ENCODE assay signal across 1 cellular context in the genomic region with DNA sequence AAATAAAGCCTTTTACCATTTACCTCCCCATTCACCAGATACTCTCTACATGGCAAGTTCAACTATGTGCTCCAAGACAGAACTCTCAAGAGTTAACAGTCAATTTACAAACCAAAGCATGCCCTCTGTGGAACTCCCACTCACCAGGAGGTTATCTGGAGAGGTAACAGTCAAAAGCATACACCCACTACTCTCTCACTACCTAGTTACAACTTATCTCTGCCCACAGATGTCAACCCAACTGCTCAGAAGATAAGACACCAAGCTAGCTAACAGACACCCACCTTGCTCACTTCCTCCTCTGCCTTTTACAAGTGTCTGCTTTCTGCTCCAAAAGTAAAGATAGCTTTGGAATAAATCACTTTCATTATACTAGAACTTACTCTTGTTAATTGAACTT.
TF ChIP-seq lines count a peak whose summit lies in the region.

No MANE protein-coding gene starts in this region.

TF ChIP-seq in K562, 482 proteins besides CTCF, POLR2A, EP300 and RAD21 (continued from another document and continues in another):
- TF ChIP-seq, protein P1, sequence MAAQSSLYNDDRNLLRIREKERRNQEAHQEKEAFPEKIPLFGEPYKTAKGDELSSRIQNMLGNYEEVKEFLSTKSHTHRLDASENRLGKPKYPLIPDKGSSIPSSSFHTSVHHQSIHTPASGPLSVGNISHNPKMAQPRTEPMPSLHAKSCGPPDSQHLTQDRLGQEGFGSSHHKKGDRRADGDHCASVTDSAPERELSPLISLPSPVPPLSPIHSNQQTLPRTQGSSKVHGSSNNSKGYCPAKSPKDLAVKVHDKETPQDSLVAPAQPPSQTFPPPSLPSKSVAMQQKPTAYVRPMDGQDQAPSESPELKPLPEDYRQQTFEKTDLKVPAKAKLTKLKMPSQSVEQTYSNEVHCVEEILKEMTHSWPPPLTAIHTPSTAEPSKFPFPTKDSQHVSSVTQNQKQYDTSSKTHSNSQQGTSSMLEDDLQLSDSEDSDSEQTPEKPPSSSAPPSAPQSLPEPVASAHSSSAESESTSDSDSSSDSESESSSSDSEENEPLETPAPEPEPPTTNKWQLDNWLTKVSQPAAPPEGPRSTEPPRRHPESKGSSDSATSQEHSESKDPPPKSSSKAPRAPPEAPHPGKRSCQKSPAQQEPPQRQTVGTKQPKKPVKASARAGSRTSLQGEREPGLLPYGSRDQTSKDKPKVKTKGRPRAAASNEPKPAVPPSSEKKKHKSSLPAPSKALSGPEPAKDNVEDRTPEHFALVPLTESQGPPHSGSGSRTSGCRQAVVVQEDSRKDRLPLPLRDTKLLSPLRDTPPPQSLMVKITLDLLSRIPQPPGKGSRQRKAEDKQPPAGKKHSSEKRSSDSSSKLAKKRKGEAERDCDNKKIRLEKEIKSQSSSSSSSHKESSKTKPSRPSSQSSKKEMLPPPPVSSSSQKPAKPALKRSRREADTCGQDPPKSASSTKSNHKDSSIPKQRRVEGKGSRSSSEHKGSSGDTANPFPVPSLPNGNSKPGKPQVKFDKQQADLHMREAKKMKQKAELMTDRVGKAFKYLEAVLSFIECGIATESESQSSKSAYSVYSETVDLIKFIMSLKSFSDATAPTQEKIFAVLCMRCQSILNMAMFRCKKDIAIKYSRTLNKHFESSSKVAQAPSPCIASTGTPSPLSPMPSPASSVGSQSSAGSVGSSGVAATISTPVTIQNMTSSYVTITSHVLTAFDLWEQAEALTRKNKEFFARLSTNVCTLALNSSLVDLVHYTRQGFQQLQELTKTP (IDR thresholded peaks at IDR 0.05; ENCODE audit: low read depth in 1 of 2, partially characterized antibody in 2 of 2) = peak; percentile 72 to 93
- TF ChIP-seq SMARCC2 (IDR thresholded peaks at IDR 0.05; ENCODE audit: low read depth) (peak; percentile 99), PTTG1 (tag; IDR thresholded peaks at IDR 0.05; ENCODE audit: low read depth) (peak; percentile 26; the same call in 1 of the 2 replicates), ETV6 (IDR thresholded peaks at IDR 0.05; ENCODE audit: borderline replicate concordance in 1 of 2, low read depth in 2 of 2, low read length in 1 of 2) (peak; percentile 29 to 89; a peak in 2 of 4 replicates), ETV6 (CRISPR knock-in tag; IDR thresholded peaks at IDR 0.05; ENCODE audit: borderline replicate concordance) (no peak), EP400 (IDR thresholded peaks at IDR 0.05) (peak; percentile 71), ZNF253 (CRISPR knock-in tag; conservative IDR thresholded peaks at IDR 0.05) (no peak), RUNX1 (IDR thresholded peaks at IDR 0.05; ENCODE audit: low read depth) (peak; percentile 94), NRF1 (conservative IDR thresholded peaks at IDR 0.05 in 1 of 2, IDR thresholded peaks at IDR 0.05 in 1 of 2) (0 out of 4 replicates have a peak, but pooled peaks have one; percentile 15 to 30), NR2C2 (CRISPR knock-in tag; IDR thresholded peaks at IDR 0.05) (no peak), NR2C2 (tag; IDR thresholded peaks at IDR 0.05) (peak; percentile 59; the same call in 1 of the 2 replicates), SP1 (CRISPR knock-in tag; IDR thresholded peaks at IDR 0.05) (peak; percentile 70), E2F3 (CRISPR knock-in tag; IDR thresholded peaks at IDR 0.05) (0 out of 2 replicates have a peak, but pooled peaks have one; percentile 16), MTF1 (CRISPR knock-in tag; IDR thresholded peaks at IDR 0.05; ENCODE audit: borderline replicate concordance) (no peak), HEY1 (CRISPR knock-in tag; IDR thresholded peaks at IDR 0.05; ENCODE audit: borderline replicate concordance) (peak; percentile 88; the same call in 1 of the 2 replicates), ZKSCAN3 (CRISPR knock-in tag; IDR thresholded peaks at IDR 0.05) (no peak), ZNF79 (CRISPR knock-in tag; IDR thresholded peaks at IDR 0.05; ENCODE audit: low read depth) (0 out of 2 replicates have a peak, but pooled peaks have one; percentile 38), ZNF584 (CRISPR knock-in tag; IDR thresholded peaks at IDR 0.05; ENCODE audit: low read depth) (peak; percentile 96), ZNF197 (CRISPR knock-in tag; IDR thresholded peaks at IDR 0.05; ENCODE audit: low read depth) (peak; percentile 96), ETV5 (CRISPR knock-in tag; IDR thresholded peaks at IDR 0.05; ENCODE audit: low read depth) (peak; percentile 90), COPS2 (conservative IDR thresholded peaks at IDR 0.05) (no peak), NONO (IDR thresholded peaks at IDR 0.05; ENCODE audit: low read depth in 2 of 2, low read length in 1 of 2) (peak in 1 of 2 experiments; percentile 97; a peak in 2 of 4 replicates), CREB1 (IDR thresholded peaks at IDR 0.05) (peak; percentile 87), CREB1 (CRISPR knock-in tag; IDR thresholded peaks at IDR 0.05) (no peak), TAF7 (tag; IDR thresholded peaks at IDR 0.05) (no peak)
- TF ChIP-seq, protein P2, sequence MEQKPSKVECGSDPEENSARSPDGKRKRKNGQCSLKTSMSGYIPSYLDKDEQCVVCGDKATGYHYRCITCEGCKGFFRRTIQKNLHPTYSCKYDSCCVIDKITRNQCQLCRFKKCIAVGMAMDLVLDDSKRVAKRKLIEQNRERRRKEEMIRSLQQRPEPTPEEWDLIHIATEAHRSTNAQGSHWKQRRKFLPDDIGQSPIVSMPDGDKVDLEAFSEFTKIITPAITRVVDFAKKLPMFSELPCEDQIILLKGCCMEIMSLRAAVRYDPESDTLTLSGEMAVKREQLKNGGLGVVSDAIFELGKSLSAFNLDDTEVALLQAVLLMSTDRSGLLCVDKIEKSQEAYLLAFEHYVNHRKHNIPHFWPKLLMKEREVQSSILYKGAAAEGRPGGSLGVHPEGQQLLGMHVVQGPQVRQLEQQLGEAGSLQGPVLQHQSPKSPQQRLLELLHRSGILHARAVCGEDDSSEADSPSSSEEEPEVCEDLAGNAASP (IDR thresholded peaks at IDR 0.05) = no peak
- TF ChIP-seq, protein P3, sequence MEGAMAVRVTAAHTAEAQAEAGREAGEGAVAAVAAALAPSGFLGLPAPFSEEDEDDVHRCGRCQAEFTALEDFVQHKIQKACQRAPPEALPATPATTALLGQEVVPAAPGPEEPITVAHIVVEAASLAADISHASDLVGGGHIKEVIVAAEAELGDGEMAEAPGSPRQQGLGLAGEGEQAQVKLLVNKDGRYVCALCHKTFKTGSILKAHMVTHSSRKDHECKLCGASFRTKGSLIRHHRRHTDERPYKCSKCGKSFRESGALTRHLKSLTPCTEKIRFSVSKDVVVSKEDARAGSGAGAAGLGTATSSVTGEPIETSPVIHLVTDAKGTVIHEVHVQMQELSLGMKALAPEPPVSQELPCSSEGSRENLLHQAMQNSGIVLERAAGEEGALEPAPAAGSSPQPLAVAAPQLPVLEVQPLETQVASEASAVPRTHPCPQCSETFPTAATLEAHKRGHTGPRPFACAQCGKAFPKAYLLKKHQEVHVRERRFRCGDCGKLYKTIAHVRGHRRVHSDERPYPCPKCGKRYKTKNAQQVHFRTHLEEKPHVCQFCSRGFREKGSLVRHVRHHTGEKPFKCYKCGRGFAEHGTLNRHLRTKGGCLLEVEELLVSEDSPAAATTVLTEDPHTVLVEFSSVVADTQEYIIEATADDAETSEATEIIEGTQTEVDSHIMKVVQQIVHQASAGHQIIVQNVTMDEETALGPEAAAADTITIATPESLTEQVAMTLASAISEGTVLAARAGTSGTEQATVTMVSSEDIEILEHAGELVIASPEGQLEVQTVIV (CRISPR knock-in tag; IDR thresholded peaks at IDR 0.05; ENCODE audit: borderline replicate concordance) = no peak
- TF ChIP-seq, protein P4, sequence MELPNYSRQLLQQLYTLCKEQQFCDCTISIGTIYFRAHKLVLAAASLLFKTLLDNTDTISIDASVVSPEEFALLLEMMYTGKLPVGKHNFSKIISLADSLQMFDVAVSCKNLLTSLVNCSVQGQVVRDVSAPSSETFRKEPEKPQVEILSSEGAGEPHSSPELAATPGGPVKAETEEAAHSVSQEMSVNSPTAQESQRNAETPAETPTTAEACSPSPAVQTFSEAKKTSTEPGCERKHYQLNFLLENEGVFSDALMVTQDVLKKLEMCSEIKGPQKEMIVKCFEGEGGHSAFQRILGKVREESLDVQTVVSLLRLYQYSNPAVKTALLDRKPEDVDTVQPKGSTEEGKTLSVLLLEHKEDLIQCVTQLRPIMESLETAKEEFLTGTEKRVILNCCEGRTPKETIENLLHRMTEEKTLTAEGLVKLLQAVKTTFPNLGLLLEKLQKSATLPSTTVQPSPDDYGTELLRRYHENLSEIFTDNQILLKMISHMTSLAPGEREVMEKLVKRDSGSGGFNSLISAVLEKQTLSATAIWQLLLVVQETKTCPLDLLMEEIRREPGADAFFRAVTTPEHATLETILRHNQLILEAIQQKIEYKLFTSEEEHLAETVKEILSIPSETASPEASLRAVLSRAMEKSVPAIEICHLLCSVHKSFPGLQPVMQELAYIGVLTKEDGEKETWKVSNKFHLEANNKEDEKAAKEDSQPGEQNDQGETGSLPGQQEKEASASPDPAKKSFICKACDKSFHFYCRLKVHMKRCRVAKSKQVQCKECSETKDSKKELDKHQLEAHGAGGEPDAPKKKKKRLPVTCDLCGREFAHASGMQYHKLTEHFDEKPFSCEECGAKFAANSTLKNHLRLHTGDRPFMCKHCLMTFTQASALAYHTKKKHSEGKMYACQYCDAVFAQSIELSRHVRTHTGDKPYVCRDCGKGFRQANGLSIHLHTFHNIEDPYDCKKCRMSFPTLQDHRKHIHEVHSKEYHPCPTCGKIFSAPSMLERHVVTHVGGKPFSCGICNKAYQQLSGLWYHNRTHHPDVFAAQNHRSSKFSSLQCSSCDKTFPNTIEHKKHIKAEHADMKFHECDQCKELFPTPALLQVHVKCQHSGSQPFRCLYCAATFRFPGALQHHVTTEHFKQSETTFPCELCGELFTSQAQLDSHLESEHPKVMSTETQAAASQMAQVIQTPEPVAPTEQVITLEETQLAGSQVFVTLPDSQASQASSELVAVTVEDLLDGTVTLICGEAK (IDR thresholded peaks at IDR 0.05) = no peak
- TF ChIP-seq, protein P4 (CRISPR knock-in tag; IDR thresholded peaks at IDR 0.05) = no peak
- TF ChIP-seq, protein P5, sequence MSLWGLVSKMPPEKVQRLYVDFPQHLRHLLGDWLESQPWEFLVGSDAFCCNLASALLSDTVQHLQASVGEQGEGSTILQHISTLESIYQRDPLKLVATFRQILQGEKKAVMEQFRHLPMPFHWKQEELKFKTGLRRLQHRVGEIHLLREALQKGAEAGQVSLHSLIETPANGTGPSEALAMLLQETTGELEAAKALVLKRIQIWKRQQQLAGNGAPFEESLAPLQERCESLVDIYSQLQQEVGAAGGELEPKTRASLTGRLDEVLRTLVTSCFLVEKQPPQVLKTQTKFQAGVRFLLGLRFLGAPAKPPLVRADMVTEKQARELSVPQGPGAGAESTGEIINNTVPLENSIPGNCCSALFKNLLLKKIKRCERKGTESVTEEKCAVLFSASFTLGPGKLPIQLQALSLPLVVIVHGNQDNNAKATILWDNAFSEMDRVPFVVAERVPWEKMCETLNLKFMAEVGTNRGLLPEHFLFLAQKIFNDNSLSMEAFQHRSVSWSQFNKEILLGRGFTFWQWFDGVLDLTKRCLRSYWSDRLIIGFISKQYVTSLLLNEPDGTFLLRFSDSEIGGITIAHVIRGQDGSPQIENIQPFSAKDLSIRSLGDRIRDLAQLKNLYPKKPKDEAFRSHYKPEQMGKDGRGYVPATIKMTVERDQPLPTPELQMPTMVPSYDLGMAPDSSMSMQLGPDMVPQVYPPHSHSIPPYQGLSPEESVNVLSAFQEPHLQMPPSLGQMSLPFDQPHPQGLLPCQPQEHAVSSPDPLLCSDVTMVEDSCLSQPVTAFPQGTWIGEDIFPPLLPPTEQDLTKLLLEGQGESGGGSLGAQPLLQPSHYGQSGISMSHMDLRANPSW (CRISPR knock-in tag; IDR thresholded peaks at IDR 0.05) = no peak
- TF ChIP-seq, protein P6, sequence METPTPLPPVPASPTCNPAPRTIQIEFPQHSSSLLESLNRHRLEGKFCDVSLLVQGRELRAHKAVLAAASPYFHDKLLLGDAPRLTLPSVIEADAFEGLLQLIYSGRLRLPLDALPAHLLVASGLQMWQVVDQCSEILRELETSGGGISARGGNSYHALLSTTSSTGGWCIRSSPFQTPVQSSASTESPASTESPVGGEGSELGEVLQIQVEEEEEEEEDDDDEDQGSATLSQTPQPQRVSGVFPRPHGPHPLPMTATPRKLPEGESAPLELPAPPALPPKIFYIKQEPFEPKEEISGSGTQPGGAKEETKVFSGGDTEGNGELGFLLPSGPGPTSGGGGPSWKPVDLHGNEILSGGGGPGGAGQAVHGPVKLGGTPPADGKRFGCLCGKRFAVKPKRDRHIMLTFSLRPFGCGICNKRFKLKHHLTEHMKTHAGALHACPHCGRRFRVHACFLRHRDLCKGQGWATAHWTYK (CRISPR knock-in tag; IDR thresholded peaks at IDR 0.05) = peak; percentile 90
- TF ChIP-seq, protein P7, sequence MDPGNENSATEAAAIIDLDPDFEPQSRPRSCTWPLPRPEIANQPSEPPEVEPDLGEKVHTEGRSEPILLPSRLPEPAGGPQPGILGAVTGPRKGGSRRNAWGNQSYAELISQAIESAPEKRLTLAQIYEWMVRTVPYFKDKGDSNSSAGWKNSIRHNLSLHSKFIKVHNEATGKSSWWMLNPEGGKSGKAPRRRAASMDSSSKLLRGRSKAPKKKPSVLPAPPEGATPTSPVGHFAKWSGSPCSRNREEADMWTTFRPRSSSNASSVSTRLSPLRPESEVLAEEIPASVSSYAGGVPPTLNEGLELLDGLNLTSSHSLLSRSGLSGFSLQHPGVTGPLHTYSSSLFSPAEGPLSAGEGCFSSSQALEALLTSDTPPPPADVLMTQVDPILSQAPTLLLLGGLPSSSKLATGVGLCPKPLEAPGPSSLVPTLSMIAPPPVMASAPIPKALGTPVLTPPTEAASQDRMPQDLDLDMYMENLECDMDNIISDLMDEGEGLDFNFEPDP (CRISPR knock-in tag; IDR thresholded peaks at IDR 0.05) = no peak
